Comparison of ENCODE assay signal across 2 cellular contexts in genomic region chr1:235304549-235305451, GRCh38.
TF ChIP-seq lines count a peak whose summit lies in the region.

No MANE protein-coding gene starts in this region.

TF ChIP-seq in HEK293, 187 proteins besides CTCF, POLR2A, EP300 and RAD21 (continued from another document and continues in another):
- no peak for TF ChIP-seq ZFP69B (tag by site-specific recombination; IDR thresholded peaks at IDR 0.05)
- no peak for TF ChIP-seq ZNF138 (tag by site-specific recombination; IDR thresholded peaks at IDR 0.05; ENCODE audit: borderline replicate concordance)
- TF ChIP-seq BCL11B (tag by site-specific recombination; IDR thresholded peaks at IDR 0.05; ENCODE audit: low read depth) = no peak
- TF ChIP-seq ZNF37A (tag by site-specific recombination; IDR thresholded peaks at IDR 0.05) = no peak
- no peak for TF ChIP-seq GLI2 (tag by site-specific recombination; IDR thresholded peaks at IDR 0.05; ENCODE audit: borderline replicate concordance, low read depth)
- no peak for TF ChIP-seq ZNF394 (tag by site-specific recombination; IDR thresholded peaks at IDR 0.05; ENCODE audit: borderline replicate concordance)
- no peak for TF ChIP-seq ZNF747 (tag by site-specific recombination; IDR thresholded peaks at IDR 0.05)
- no peak for TF ChIP-seq YY1 (tag by site-specific recombination; IDR thresholded peaks at IDR 0.05)
- TF ChIP-seq HOXC10 (CRISPR knock-in tag; IDR thresholded peaks at IDR 0.05) = no peak
- TF ChIP-seq, protein P1, sequence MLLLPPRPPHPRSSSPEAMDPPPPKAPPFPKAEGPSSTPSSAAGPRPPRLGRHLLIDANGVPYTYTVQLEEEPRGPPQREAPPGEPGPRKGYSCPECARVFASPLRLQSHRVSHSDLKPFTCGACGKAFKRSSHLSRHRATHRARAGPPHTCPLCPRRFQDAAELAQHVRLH (tag by site-specific recombination; IDR thresholded peaks at IDR 0.05) = 0 out of 2 replicates have a peak, but pooled peaks have one; percentile 16
- no peak for TF ChIP-seq ZNF426 (tag by site-specific recombination; IDR thresholded peaks at IDR 0.05)
- TF ChIP-seq ZNF585B (tag by site-specific recombination; IDR thresholded peaks at IDR 0.05) = no peak
- no peak for TF ChIP-seq BCL11A (tag by site-specific recombination; IDR thresholded peaks at IDR 0.05; ENCODE audit: low read depth)
- no peak for TF ChIP-seq ZNF626 (tag by site-specific recombination; IDR thresholded peaks at IDR 0.05)
- no peak for TF ChIP-seq ZNF785 (tag by site-specific recombination; IDR thresholded peaks at IDR 0.05)
- peak; percentile 58 for TF ChIP-seq ZXDB (tag by site-specific recombination; IDR thresholded peaks at IDR 0.05)
- TF ChIP-seq KLF10 (tag by site-specific recombination; IDR thresholded peaks at IDR 0.05) = no peak
- no peak for TF ChIP-seq ZNF174 (tag by site-specific recombination; IDR thresholded peaks at IDR 0.05)
- TF ChIP-seq ZNF514 (tag by site-specific recombination; IDR thresholded peaks at IDR 0.05) = no peak
- peak; percentile 72; the same call in 1 of the 2 replicates for TF ChIP-seq OSR2 (tag by site-specific recombination; IDR thresholded peaks at IDR 0.05)
- TF ChIP-seq ZNF114 (tag by site-specific recombination; IDR thresholded peaks at IDR 0.05) = no peak
- TF ChIP-seq MZF1 (tag by site-specific recombination; IDR thresholded peaks at IDR 0.05; ENCODE audit: borderline replicate concordance) = no peak; the same call in 1 of the 2 replicates
- TF ChIP-seq ZFHX2 (tag by site-specific recombination; conservative IDR thresholded peaks at IDR 0.05) = no peak
- peak; percentile 40; the same call in 1 of the 2 replicates for TF ChIP-seq TCF7L2 (IDR thresholded peaks at IDR 0.05; ENCODE audit: borderline replicate concordance, low read depth, low read length)
- peak; percentile 25; the same call in 1 of the 2 replicates for TF ChIP-seq IKZF3 (tag by site-specific recombination; IDR thresholded peaks at IDR 0.05)
- TF ChIP-seq, protein P2, sequence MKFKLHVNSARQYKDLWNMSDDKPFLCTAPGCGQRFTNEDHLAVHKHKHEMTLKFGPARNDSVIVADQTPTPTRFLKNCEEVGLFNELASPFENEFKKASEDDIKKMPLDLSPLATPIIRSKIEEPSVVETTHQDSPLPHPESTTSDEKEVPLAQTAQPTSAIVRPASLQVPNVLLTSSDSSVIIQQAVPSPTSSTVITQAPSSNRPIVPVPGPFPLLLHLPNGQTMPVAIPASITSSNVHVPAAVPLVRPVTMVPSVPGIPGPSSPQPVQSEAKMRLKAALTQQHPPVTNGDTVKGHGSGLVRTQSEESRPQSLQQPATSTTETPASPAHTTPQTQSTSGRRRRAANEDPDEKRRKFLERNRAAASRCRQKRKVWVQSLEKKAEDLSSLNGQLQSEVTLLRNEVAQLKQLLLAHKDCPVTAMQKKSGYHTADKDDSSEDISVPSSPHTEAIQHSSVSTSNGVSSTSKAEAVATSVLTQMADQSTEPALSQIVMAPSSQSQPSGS (tag by site-specific recombination; IDR thresholded peaks at IDR 0.05; ENCODE audit: low read depth) = no peak
- no peak for TF ChIP-seq ZNF169 (tag by site-specific recombination; IDR thresholded peaks at IDR 0.05)
- no peak for TF ChIP-seq ZNF530 (tag by site-specific recombination; IDR thresholded peaks at IDR 0.05; ENCODE audit: low read depth)
- no peak for TF ChIP-seq ZNF48 (tag by site-specific recombination; IDR thresholded peaks at IDR 0.05)
- 0 out of 2 replicates have a peak, but pooled peaks have one; percentile 13 for TF ChIP-seq TRIM28 (IDR thresholded peaks at IDR 0.05; ENCODE audit: borderline replicate concordance, low read length)
- TF ChIP-seq ZNF510 (tag by site-specific recombination; IDR thresholded peaks at IDR 0.05; ENCODE audit: insufficient replicate concordance) = no peak
- TF ChIP-seq ZNF558 (tag by site-specific recombination; IDR thresholded peaks at IDR 0.05) = no peak
- TF ChIP-seq ZBTB21 (tag by site-specific recombination; IDR thresholded peaks at IDR 0.05) = no peak
- TF ChIP-seq ZNF404 (tag by site-specific recombination; IDR thresholded peaks at IDR 0.05) = no peak
- TF ChIP-seq EGR2 (tag by site-specific recombination; IDR thresholded peaks at IDR 0.05; ENCODE audit: low read depth) = no peak
- TF ChIP-seq ZNF311 (tag by site-specific recombination; IDR thresholded peaks at IDR 0.05; ENCODE audit: borderline replicate concordance) = no peak
- TF ChIP-seq FEZF1 (tag by site-specific recombination; IDR thresholded peaks at IDR 0.05) = peak; percentile 18; the same call in 1 of the 2 replicates
- TF ChIP-seq HIC1 (tag by site-specific recombination; IDR thresholded peaks at IDR 0.05) = peak; percentile 19; the same call in 1 of the 2 replicates
- peak; percentile 47; the same call in 1 of the 2 replicates for TF ChIP-seq ZNF843 (tag by site-specific recombination; IDR thresholded peaks at IDR 0.05)

TF ChIP-seq in WTC11, 78 proteins besides CTCF, POLR2A, EP300 and RAD21 (continued from another document):
- TF ChIP-seq, protein P3, sequence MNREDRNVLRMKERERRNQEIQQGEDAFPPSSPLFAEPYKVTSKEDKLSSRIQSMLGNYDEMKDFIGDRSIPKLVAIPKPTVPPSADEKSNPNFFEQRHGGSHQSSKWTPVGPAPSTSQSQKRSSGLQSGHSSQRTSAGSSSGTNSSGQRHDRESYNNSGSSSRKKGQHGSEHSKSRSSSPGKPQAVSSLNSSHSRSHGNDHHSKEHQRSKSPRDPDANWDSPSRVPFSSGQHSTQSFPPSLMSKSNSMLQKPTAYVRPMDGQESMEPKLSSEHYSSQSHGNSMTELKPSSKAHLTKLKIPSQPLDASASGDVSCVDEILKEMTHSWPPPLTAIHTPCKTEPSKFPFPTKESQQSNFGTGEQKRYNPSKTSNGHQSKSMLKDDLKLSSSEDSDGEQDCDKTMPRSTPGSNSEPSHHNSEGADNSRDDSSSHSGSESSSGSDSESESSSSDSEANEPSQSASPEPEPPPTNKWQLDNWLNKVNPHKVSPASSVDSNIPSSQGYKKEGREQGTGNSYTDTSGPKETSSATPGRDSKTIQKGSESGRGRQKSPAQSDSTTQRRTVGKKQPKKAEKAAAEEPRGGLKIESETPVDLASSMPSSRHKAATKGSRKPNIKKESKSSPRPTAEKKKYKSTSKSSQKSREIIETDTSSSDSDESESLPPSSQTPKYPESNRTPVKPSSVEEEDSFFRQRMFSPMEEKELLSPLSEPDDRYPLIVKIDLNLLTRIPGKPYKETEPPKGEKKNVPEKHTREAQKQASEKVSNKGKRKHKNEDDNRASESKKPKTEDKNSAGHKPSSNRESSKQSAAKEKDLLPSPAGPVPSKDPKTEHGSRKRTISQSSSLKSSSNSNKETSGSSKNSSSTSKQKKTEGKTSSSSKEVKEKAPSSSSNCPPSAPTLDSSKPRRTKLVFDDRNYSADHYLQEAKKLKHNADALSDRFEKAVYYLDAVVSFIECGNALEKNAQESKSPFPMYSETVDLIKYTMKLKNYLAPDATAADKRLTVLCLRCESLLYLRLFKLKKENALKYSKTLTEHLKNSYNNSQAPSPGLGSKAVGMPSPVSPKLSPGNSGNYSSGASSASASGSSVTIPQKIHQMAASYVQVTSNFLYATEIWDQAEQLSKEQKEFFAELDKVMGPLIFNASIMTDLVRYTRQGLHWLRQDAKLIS (CRISPR knock-in tag; IDR thresholded peaks at IDR 0.05; ENCODE audit: borderline replicate concordance) = no peak
TF ChIP-seq in WTC11: peak in this region for 0.
